23 cellular contexts compared by ENCODE assay signal in the genomic region with DNA sequence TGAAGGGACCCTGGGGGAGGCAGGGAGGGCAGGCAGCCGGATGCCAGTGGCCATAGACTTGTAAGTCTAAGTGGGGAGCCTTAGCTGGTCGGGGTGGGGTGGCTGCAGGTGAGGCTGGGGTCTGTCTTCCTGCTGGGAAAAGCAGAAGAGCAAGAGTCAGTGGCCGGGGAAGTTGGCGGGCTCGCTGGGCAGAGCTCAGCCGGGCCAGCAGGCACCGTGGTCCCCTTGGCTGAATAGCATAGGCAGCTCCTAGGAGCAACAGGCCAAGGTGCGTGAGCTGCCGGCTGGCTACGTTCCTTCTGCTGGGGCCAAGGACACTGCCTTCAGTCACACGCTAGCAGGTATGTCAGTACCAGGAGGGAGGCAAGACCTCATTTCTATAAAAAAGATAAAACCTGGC.
"Had no signal": no experiment of that assay in that cellular context is flagged by ENCODE, and none has a peak within 500 bp of the region (broad histone marks: within the 10 kb centered on the region; RNA-seq: fewer than 3 reads in every experiment).

No MANE protein-coding gene starts in this region.

- DNase-seq: colonic mucosa; cortex of kidney; dermis blood vessel endothelial cell; dorsolateral prefrontal cortex; effector CD4-positive, alpha-beta T cell; effector CD8-positive, alpha-beta T cell; effector memory CD4-positive, alpha-beta T cell; effector memory CD8-positive, alpha-beta T cell; endodermal cell; erythroblast; esophagus squamous epithelium; foreskin fibroblast; foreskin keratinocyte; foreskin melanocyte; gastrocnemius medialis; glutamatergic neuron; head of caudate nucleus had no signal

- H3K9me3 ChIP-seq: colonic mucosa, esophagus muscularis mucosa, esophagus squamous epithelium, gastrocnemius medialis, gastroesophageal sphincter had no signal

- H3K4me1 ChIP-seq: colonic mucosa, foreskin keratinocyte had no signal

- H3K27ac ChIP-seq: colonic mucosa, coronary artery, dorsolateral prefrontal cortex, epithelial cell of prostate, esophagus muscularis mucosa, esophagus squamous epithelium, foreskin keratinocyte, gastroesophageal sphincter had no signal

- H3K36me3 ChIP-seq: colonic mucosa, esophagus muscularis mucosa, esophagus squamous epithelium, gastrocnemius medialis, gastroesophageal sphincter had no signal

- H3K4me3 Mint-ChIP-seq: dendritic cell treated with granulocyte-macrophage colony-stimulating factor and Interleukin-4, amounts not matched to agents 40 ng/mL and 50 ng/mL, for 4 days; effector memory CD8-positive, alpha-beta T cell; endodermal cell had no signal

- H3K27me3 Mint-ChIP-seq: effector memory CD8-positive, alpha-beta T cell had no signal

- H3K4me3 ChIP-seq: colonic mucosa, coronary artery, dorsolateral prefrontal cortex, esophagus muscularis mucosa, esophagus squamous epithelium, gastrocnemius medialis, gastroesophageal sphincter had no signal

- ATAC-seq: effector memory CD8-positive, alpha-beta T cell; esophagus mucosa; foreskin keratinocyte; gastrocnemius medialis; gastroesophageal sphincter had no signal

- H3K27me3 ChIP-seq: colonic mucosa, dorsolateral prefrontal cortex, esophagus muscularis mucosa, foreskin keratinocyte, gastrocnemius medialis had no signal

- H3K4me1 Mint-ChIP-seq: endodermal cell had no signal

- H3K9me3 Mint-ChIP-seq: dendritic cell treated with granulocyte-macrophage colony-stimulating factor and Interleukin-4, amounts not matched to agents 40 ng/mL and 50 ng/mL, for 4 days; effector memory CD8-positive, alpha-beta T cell; endodermal cell had no signal

- H3K27ac Mint-ChIP-seq: effector memory CD8-positive, alpha-beta T cell; endodermal cell had no signal
